ENCODE assay signal across 15 cellular contexts in the genomic region with DNA sequence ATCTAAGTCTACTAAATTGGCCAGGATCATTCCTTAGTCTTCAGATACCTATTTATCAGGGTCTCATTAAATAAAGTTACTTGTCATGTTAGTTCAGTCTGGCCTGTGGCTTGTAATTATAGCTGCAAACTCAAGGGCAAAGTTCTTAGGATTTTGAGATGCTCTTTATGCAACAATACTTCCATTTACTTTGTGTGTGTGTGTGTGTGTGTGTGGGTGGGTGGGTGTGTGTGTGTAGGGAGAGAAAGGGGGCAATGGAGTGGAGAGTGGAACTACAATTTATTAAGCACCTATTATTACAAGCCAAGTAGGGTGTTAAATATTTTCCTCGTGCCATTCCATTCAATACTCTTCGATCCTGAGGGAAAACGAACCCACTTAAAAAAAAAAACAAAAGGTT.
"Had no signal": no experiment of that assay in that cellular context is flagged by ENCODE, and none has a peak within 500 bp of the region (broad histone marks: within the 10 kb centered on the region; RNA-seq: fewer than 3 reads in every experiment).

No MANE protein-coding gene starts in this region.

- H3K9me3 ChIP-seq: esophagus squamous epithelium, gastroesophageal sphincter, mucosa of descending colon, neutrophil, stomach had no signal

- H3K4me3 ChIP-seq: esophagus squamous epithelium, gastroesophageal sphincter, hepatocyte, mucosa of descending colon, skin epidermis, stomach had no signal

- H3K27me3 ChIP-seq: esophagus squamous epithelium, gastroesophageal sphincter, hepatocyte, neutrophil, stomach had no signal

- H3K27me3 Mint-ChIP-seq: naive thymus-derived CD8-positive, alpha-beta T cell; type B pancreatic cell had no signal

- H3K4me3 Mint-ChIP-seq: naive thymus-derived CD8-positive, alpha-beta T cell; type B pancreatic cell had no signal

- H3K9me3 Mint-ChIP-seq: naive thymus-derived CD8-positive, alpha-beta T cell; type B pancreatic cell had no signal

- DNase-seq: effector memory CD4-positive, alpha-beta T cell; esophagus squamous epithelium; head of caudate nucleus; left colon; mucosa of descending colon; naive thymus-derived CD8-positive, alpha-beta T cell; stimulated activated CD4-positive, alpha-beta T cell treated with anti-CD3 and anti-CD28 coated beads, Interleukin-12 subunit alpha, Interleukin-12 subunit beta, amount 100 ng/mL, for 4 hours; stimulated activated naive CD4-positive, alpha-beta T cell; stomach had no signal

- H3K27ac ChIP-seq: esophagus squamous epithelium, gastroesophageal sphincter, hepatocyte, neutrophil, skin epidermis, stomach had no signal

- H3K27ac Mint-ChIP-seq: type B pancreatic cell had no signal

- ATAC-seq: gastroesophageal sphincter; mucosa of descending colon; naive thymus-derived CD8-positive, alpha-beta T cell; sciatic nerve had no signal
